ENCODE assay signal across 12 cellular contexts in the genomic region with DNA sequence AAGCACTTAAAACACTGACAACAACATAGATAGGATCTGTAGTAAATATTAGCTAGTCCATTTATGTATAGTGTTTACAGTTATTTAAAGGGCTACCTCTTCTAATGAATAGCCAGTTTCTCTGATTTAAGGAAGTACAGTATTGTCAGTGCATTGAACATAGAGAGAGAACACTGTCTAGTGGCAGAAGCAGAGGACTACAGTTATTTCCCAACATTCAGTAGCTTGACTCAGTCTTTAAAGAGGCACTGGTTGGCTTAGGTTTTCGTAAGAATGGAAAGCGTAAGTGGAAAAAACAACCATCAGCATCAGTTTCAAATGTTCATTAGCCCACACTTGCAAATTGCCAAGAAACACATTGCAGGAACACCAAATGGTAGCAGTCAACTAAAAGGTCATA.
DNase-seq lines count a peak whose midpoint lies in the region; ATAC-seq and TF ChIP-seq lines count a peak whose summit lies in the region.
"Had no signal": no experiment of that assay in that cellular context is flagged by ENCODE, and none has a peak within 500 bp of the region (broad histone marks: within the 10 kb centered on the region; RNA-seq: fewer than 3 reads in every experiment).

No MANE protein-coding gene starts in this region.

- DNase-seq in heart left ventricle (no peak), Right ventricle myocardium inferior (ENCODE audit: missing footprints) (no peak), Panc1 (ENCODE audit: low read depth, low spot score) (no peak), epithelial cell of esophagus (ENCODE audit: low read depth) (peak; percentile 61), thoracic aorta (ENCODE audit: low spot score) (no peak)
- no peak for DNase-seq in activated T-cell treated with anti-CD3 and anti-CD28 coated beads, Interleukin-2, amount 50 U/mL, for 72 hours
- DNase-seq: activated CD4-positive, alpha-beta T cell treated with anti-CD3 and anti-CD28 coated beads, Interleukin-2, amount 50 U/mL, for 48 hours; cerebellar nuclear complex had no signal

- H3K9me3 Mint-ChIP-seq in activated T-cell treated with anti-CD3 and anti-CD28 coated beads, Interleukin-2, amount 50 U/mL, for 72 hours, result peaks cover 0 to 2% of the 10 kb centered on the region in 2 donors

- no peaks in the 10 kb centered on the region for H3K36me3 ChIP-seq in heart left ventricle
- no peaks in the 10 kb centered on the region for H3K36me3 ChIP-seq in Panc1 (ENCODE audit: control insufficient read depth, insufficient read depth, low read length)
- no peaks in the 10 kb centered on the region for H3K36me3 ChIP-seq in thoracic aorta
- H3K36me3 ChIP-seq: BLaER1 treated with 17β-estradiol and CSF1 and Interleukin-3, amounts not matched to agents 10 nM and 100 nM; prostate gland had no signal

- H3K4me1 ChIP-seq in heart left ventricle (no peaks in the 10 kb centered on the region), Panc1 (ENCODE audit: control insufficient read depth, insufficient read depth, low read length) (peaks cover 14% of the 10 kb centered on the region; the same call in 1 of the 2 replicates), thoracic aorta (ENCODE audit: control insufficient read depth in 1 of 2, low read depth in 2 of 2) (peaks cover 8 to 9% of the 10 kb centered on the region in 2 donors)
- H3K4me1 ChIP-seq: prostate gland had no signal

- peaks cover 0 to 4% (median 0%) of the 10 kb centered on the region in 9 donors for H3K27me3 ChIP-seq in heart left ventricle
- no peaks in the 10 kb centered on the region for H3K27me3 ChIP-seq in Panc1 (ENCODE audit: control insufficient read depth, insufficient read depth, low read length)
- H3K27me3 ChIP-seq in thoracic aorta (replicated peaks; ENCODE audit: insufficient read depth), result no peaks in the 10 kb centered on the region
- H3K27me3 ChIP-seq: BLaER1 treated with 17β-estradiol and CSF1 and Interleukin-3, amounts not matched to agents 10 nM and 100 nM had no signal

- H3K4me3 ChIP-seq in heart left ventricle, result no peak overlapping the region
- no peak overlapping the region for H3K4me3 ChIP-seq in Panc1 (ENCODE audit: low read depth in 2 of 2, low read length in 2 of 2)
- H3K4me3 ChIP-seq in epithelial cell of esophagus (ENCODE audit: low read length), result no peak overlapping the region
- H3K4me3 ChIP-seq in thoracic aorta, result no peak overlapping the region
- H3K4me3 ChIP-seq: BLaER1 treated with 17β-estradiol and CSF1 and Interleukin-3, amounts not matched to agents 10 nM and 100 nM; prostate gland had no signal

- peaks cover 0 to 9% (median 0%) of the 10 kb centered on the region in 12 donors for H3K9me3 ChIP-seq in heart left ventricle
- peaks cover 3% of the 10 kb centered on the region; the same call in 1 of the 2 replicates for H3K9me3 ChIP-seq in Panc1 (ENCODE audit: control insufficient read depth, insufficient read depth, low read depth, low read length)
- no peaks in the 10 kb centered on the region for H3K9me3 ChIP-seq in thoracic aorta
- H3K9me3 ChIP-seq: BLaER1 treated with 17β-estradiol and CSF1 and Interleukin-3, amounts not matched to agents 10 nM and 100 nM; prostate gland had no signal

- POLR2A ChIA-PET in Panc1 (lab: Charles Lee), result no interaction called here

- H3K36me3 Mint-ChIP-seq in activated T-cell treated with anti-CD3 and anti-CD28 coated beads, Interleukin-2, amount 50 U/mL, for 72 hours (ENCODE audit: insufficient read depth in 2 of 2), result peaks cover 0 to 2% of the 10 kb centered on the region in 2 donors

- peaks cover 6% of the 10 kb centered on the region for H3K27me3 Mint-ChIP-seq in activated T-cell treated with anti-CD3 and anti-CD28 coated beads, Interleukin-2, amount 50 U/mL, for 72 hours (ENCODE audit: low read depth)

- no TSS peak for BruUV-seq in Panc1 (replicated peaks; lab: Mats Ljungman, UMichigan)

- no peak overlapping the region for H3K4me3 Mint-ChIP-seq in activated T-cell treated with anti-CD3 and anti-CD28 coated beads, Interleukin-2, amount 50 U/mL, for 72 hours

- CTCF ChIA-PET in Panc1 (lab: Charles Lee), result interaction anchor here (0.6 kb wide), 1 partner anchor 10 kb away, joined by 3 read pairs; no protein-coding TSS in a partner anchor

- H3K27ac ChIP-seq in heart left ventricle, result no peak overlapping the region
- no peak overlapping the region for H3K27ac ChIP-seq in Panc1 (ENCODE audit: low read length)
- H3K27ac ChIP-seq in thoracic aorta, result no peak overlapping the region
- H3K27ac ChIP-seq: BLaER1 treated with 17β-estradiol and CSF1 and Interleukin-3, amounts not matched to agents 10 nM and 100 nM; prostate gland had no signal

- in situ Hi-C loops in Panc1 (cut with HindIII; ENCODE audit: low pct_unique_long_range_greater_than_20kb, low sequenced_read_pairs), result no loop called here

- H3K4me1 Mint-ChIP-seq in activated T-cell treated with anti-CD3 and anti-CD28 coated beads, Interleukin-2, amount 50 U/mL, for 72 hours (ENCODE audit: low read depth), result no peaks in the 10 kb centered on the region

- no peak for TF ChIP-seq POLR2A in heart left ventricle (IDR thresholded peaks at IDR 0.05)

- ATAC-seq in heart left ventricle (peak in 3 of 4 donors; percentile 47 to 80 (median 75)), Right ventricle myocardium inferior (no peak), Panc1 (no peak), thoracic aorta (ENCODE audit: insufficient number of reproducible peaks, low FRiP score, low read depth) (no peak), HG03175 (IDR thresholded peaks at IDR 0.05; ENCODE audit: unreplicated experiment) (no peak), HG03108 (IDR thresholded peaks at IDR 0.05; ENCODE audit: unreplicated experiment) (no peak)
- no peak for ATAC-seq in activated T-cell treated with anti-CD3 and anti-CD28 coated beads, Interleukin-2, amount 50 U/mL, for 72 hours (replicated peaks in 1 of 2)

- peak in 3 of 12 donors; percentile 8 to 30 (median 23) for TF ChIP-seq CTCF in heart left ventricle (IDR thresholded peaks at IDR 0.05)
- TF ChIP-seq CTCF in Panc1 (IDR thresholded peaks at IDR 0.05), result peak; percentile 46; the same call in 1 of the 2 replicates
- peak; percentile 53 for TF ChIP-seq CTCF in epithelial cell of esophagus (IDR thresholded peaks at IDR 0.05; ENCODE audit: insufficient read depth, low read depth, low read length, missing control alignments)
- peak; percentile 10 for TF ChIP-seq CTCF in thoracic aorta (IDR thresholded peaks at IDR 0.05)

- WGBS in heart left ventricle, 4 donors, result 63 to 77% (median 71%) methylated on average over 2 of the region's 2 CpGs

- H3K27ac Mint-ChIP-seq in activated T-cell treated with anti-CD3 and anti-CD28 coated beads, Interleukin-2, amount 50 U/mL, for 72 hours, result no peak overlapping the region

- intact Hi-C loops in heart left ventricle (cut with DNase I) (no loop called here), Right ventricle myocardium inferior (cut with DNase I) (no loop called here), Panc1 (cut with micrococcal nuclease; ENCODE audit: unreplicated experiment) (no loop called here)

Comparison
In these comparisons a context has a peak if more than half of its experiments do, and no peak if none do; other contexts are left out.
1. ATAC-seq: peak in heart left ventricle (3 of 4); none in Right ventricle myocardium inferior (single experiment), Panc1 (single experiment), thoracic aorta (single experiment), HG03175 (single experiment), HG03108 (single experiment) and activated T-cell treated with anti-CD3 and anti-CD28 coated beads, Interleukin-2, amount 50 U/mL, for 72 hours (0 of 2).